Comparison of ENCODE assay signal across 32 cellular contexts in genomic region chr14:23547924-23548323, GRCh38. TPM values are rescaled to one million over a fixed set of nuclear protein-coding genes. Genes with fewer than 3 reads are reported as not detected.
DNase-seq lines count a peak whose midpoint lies in the region; ATAC-seq, FAIRE-seq and TF ChIP-seq lines count a peak whose summit lies in the region.
"Had no signal": no experiment of that assay in that cellular context is flagged by ENCODE, and none has a peak within 500 bp of the region (broad histone marks: within the 10 kb centered on the region; RNA-seq: fewer than 3 reads in every experiment).

No MANE protein-coding gene starts in this region.

- peaks cover 17% of the 10 kb centered on the region for H3K4me1 Mint-ChIP-seq in astrocyte (ENCODE audit: low read depth, unreplicated experiment)

- H3K27me3 ChIP-seq in HUES6 (ENCODE audit: control insufficient read depth, insufficient read depth, low read length) (no peaks in the 10 kb centered on the region; the same call in 1 of the 2 replicates), astrocyte (ENCODE audit: insufficient read depth, low read length) (no peaks in the 10 kb centered on the region), smooth muscle cell (ENCODE audit: low read depth) (no peaks in the 10 kb centered on the region)
- H3K27me3 ChIP-seq: adrenal gland, BE2C had no signal

- H3F3A ChIP-seq in smooth muscle cell (ENCODE audit: low read depth), result peaks cover 6% of the 10 kb centered on the region

- H3K36me3 Mint-ChIP-seq in astrocyte (ENCODE audit: low read depth, unreplicated experiment), result peaks cover 9% of the 10 kb centered on the region
- H3K36me3 Mint-ChIP-seq: activated CD8-positive, alpha-beta memory T cell treated with anti-CD3 and anti-CD28 coated beads, Interleukin-2, amount 10 ng/mL, durations not matched to agents 7 days and 5 days; memory B cell; T-cell had no signal

- H2AFZ ChIP-seq in astrocyte (ENCODE audit: low read depth, low read length), result no peak overlapping the region
- H2AFZ ChIP-seq in smooth muscle cell (ENCODE audit: low read depth), result no peak overlapping the region

- peaks cover 2% of the 10 kb centered on the region for H3K9me3 Mint-ChIP-seq in astrocyte (ENCODE audit: unreplicated experiment)
- H3K9me3 Mint-ChIP-seq: activated B cell treated with CpG ODN at 0.5 μM for 24 hours, brain, memory B cell, T-cell had no signal

- WGBS in smooth muscle cell (ENCODE audit: low lambda C conversion rate), result 64% methylated on average over 2 of the region's 2 CpGs

- DNase-seq in astrocyte (ENCODE audit: low read depth), result no peak
- DNase-seq in kidney, result no peak
- DNase-seq in smooth muscle cell (lab: John Stamatoyannopoulos, UW; ENCODE audit: unreplicated experiment), result no peak
- no peak for DNase-seq in left ventricle myocardium superior
- DNase-seq in NCI-H1417 (lab: John Stamatoyannopoulos, UW), result no peak
- DNase-seq in H54 (ENCODE audit: insufficient read length, low spot score), result no peak
- no peak for DNase-seq in OCI-M2 (lab: John Stamatoyannopoulos, UW; ENCODE audit: unreplicated experiment)
- DNase-seq: activated B cell treated with CpG ODN at 0.5 μM for 24 hours; activated CD8-positive, alpha-beta memory T cell treated with anti-CD3 and anti-CD28 coated beads, Interleukin-2, amount 10 ng/mL, durations not matched to agents 7 days and 5 days; activated gamma-delta T cell treated with Interleukin-2 at 50 U/mL for 16 hours; activated T-cell treated with anti-CD3 and anti-CD28 coated beads, Interleukin-2, amount 50 U/mL, for 48 hours; BE2C; DMS 273 treated with DMSO at 0.1 percent for 48 hours; effector CD4-positive, alpha-beta T cell; NCI-H1092; NCI-H187; NCI-H510A treated with DMSO at 0.1 percent for 48 hours; stimulated activated CD4-positive, alpha-beta T cell treated with anti-CD3 and anti-CD28 coated beads, Interleukin-4, amount 100 ng/mL, for 4 hours; T-cell; transverse colon had no signal

- ATAC-seq in left ventricle myocardium superior, result no peak
- ATAC-seq: activated CD8-positive, alpha-beta memory T cell treated with anti-CD3 and anti-CD28 coated beads, Interleukin-2, amount 10 ng/mL, durations not matched to agents 7 days and 5 days; left lobe of liver; sciatic nerve; T-cell had no signal

- H3K27ac Mint-ChIP-seq in astrocyte (ENCODE audit: unreplicated experiment), result no peak overlapping the region
- H3K27ac Mint-ChIP-seq: activated B cell treated with CpG ODN at 0.5 μM for 24 hours; activated CD8-positive, alpha-beta memory T cell treated with anti-CD3 and anti-CD28 coated beads, Interleukin-2, amount 10 ng/mL, durations not matched to agents 7 days and 5 days; brain; memory B cell; T-cell had no signal

- H3K9ac ChIP-seq in HUES6 (ENCODE audit: low read length) (peak overlapping the region; percentile 63), astrocyte (ENCODE audit: low read length) (peak overlapping the region; percentile 57), kidney (ENCODE audit: low read length in 2 of 2) (peak overlapping the region in 1 of 2 donors; percentile 4), smooth muscle cell (ENCODE audit: low read depth) (peak overlapping the region; percentile 65)

- TF ChIP-seq POLR2A in H54 (IDR thresholded peaks at IDR 0.05; ENCODE audit: low read depth, low read length), result no peak

- peak overlapping the region; percentile 91 for H3K4me3 ChIP-seq in HUES6 (ENCODE audit: low read depth, low read length)
- H3K4me3 ChIP-seq in astrocyte (ENCODE audit: insufficient read depth, low read depth, low read length), result no peak overlapping the region
- H3K4me3 ChIP-seq in kidney (ENCODE audit: low read length in 2 of 2), result no peak overlapping the region
- H3K4me3 ChIP-seq in smooth muscle cell, result no peak overlapping the region
- H3K4me3 ChIP-seq: adrenal gland, K562, prostate gland, SJSA1, transverse colon had no signal

- TF ChIP-seq CTCF in astrocyte (IDR thresholded peaks at IDR 0.05; ENCODE audit: insufficient read depth, low read depth, low read length) (no peak), kidney (IDR thresholded peaks at IDR 0.05; ENCODE audit: borderline replicate concordance, extremely low read depth, insufficient read depth) (no peak), smooth muscle cell (IDR thresholded peaks at IDR 0.05; ENCODE audit: borderline replicate concordance, insufficient read depth, poor library complexity, severe bottlenecking) (no peak)

- no peak for FAIRE-seq in astrocyte (lab: Jason Lieb, UNC)
- no peak for FAIRE-seq in kidney (lab: Jason Lieb, UNC)
- FAIRE-seq in H54 (lab: Jason Lieb, UNC), result no peak
- FAIRE-seq: GM12891, K562 had no signal

- H3K4me3 Mint-ChIP-seq in astrocyte (ENCODE audit: unreplicated experiment), result no peak overlapping the region
- H3K4me3 Mint-ChIP-seq: activated B cell treated with CpG ODN at 0.5 μM for 24 hours; activated CD8-positive, alpha-beta memory T cell treated with anti-CD3 and anti-CD28 coated beads, Interleukin-2, amount 10 ng/mL, durations not matched to agents 7 days and 5 days; brain; memory B cell; T-cell had no signal

- H3K9me3 ChIP-seq in HUES6 (ENCODE audit: control insufficient read depth, insufficient read depth, low read depth, low read length) (no peaks in the 10 kb centered on the region), astrocyte (ENCODE audit: insufficient read depth, low read depth, low read length) (no peaks in the 10 kb centered on the region), kidney (ENCODE audit: control insufficient read depth in 1 of 2, low read length in 2 of 2) (no peaks in the 10 kb centered on the region), smooth muscle cell (replicated peaks; ENCODE audit: low read depth) (no peaks in the 10 kb centered on the region)
- H3K9me3 ChIP-seq: adrenal gland, BE2C, prostate gland, SJSA1, transverse colon had no signal

- H4K20me1 ChIP-seq in astrocyte (ENCODE audit: insufficient read depth, low read length) (no peaks in the 10 kb centered on the region), smooth muscle cell (ENCODE audit: low read depth) (no peaks in the 10 kb centered on the region)

- H3K4me1 ChIP-seq in HUES6 (ENCODE audit: control insufficient read depth, insufficient read depth, low read length) (peaks cover 71% of the 10 kb centered on the region), astrocyte (ENCODE audit: insufficient read depth, low read length) (peaks cover 20% of the 10 kb centered on the region), kidney (ENCODE audit: control insufficient read depth in 1 of 2, insufficient read depth in 1 of 2, low read depth in 1 of 2, low read length in 2 of 2) (peaks cover 17 to 23% of the 10 kb centered on the region in 2 donors), smooth muscle cell (ENCODE audit: low read depth) (peaks cover 36% of the 10 kb centered on the region)
- H3K4me1 ChIP-seq: prostate gland had no signal

- H3K79me2 ChIP-seq in astrocyte (ENCODE audit: insufficient read depth, low read length) (peaks cover 5% of the 10 kb centered on the region), smooth muscle cell (ENCODE audit: low read depth) (no peaks in the 10 kb centered on the region)

- H3K27me3 Mint-ChIP-seq in astrocyte (ENCODE audit: low read depth, unreplicated experiment), result no peaks in the 10 kb centered on the region
- H3K27me3 Mint-ChIP-seq: activated B cell treated with CpG ODN at 0.5 μM for 24 hours; activated CD8-positive, alpha-beta memory T cell treated with anti-CD3 and anti-CD28 coated beads, Interleukin-2, amount 10 ng/mL, durations not matched to agents 7 days and 5 days; brain; memory B cell; T-cell had no signal

- H3K36me3 ChIP-seq in HUES6 (ENCODE audit: control insufficient read depth, insufficient read depth, low read length) (peaks cover 5% of the 10 kb centered on the region; the same call in 1 of the 2 replicates), astrocyte (ENCODE audit: insufficient read depth, low read length) (no peaks in the 10 kb centered on the region), kidney (ENCODE audit: control insufficient read depth in 1 of 2, insufficient read depth in 2 of 2, low read length in 2 of 2) (no peaks in the 10 kb centered on the region), smooth muscle cell (ENCODE audit: low read depth) (no peaks in the 10 kb centered on the region)
- H3K36me3 ChIP-seq: adrenal gland, BE2C, prostate gland, SJSA1, transverse colon had no signal

- peak overlapping the region; percentile 98 for H3K4me2 ChIP-seq in astrocyte (ENCODE audit: low read length)
- peak overlapping the region; percentile 64 for H3K4me2 ChIP-seq in smooth muscle cell

- intact Hi-C loops in kidney (cut with DNase I) (no loop called here), left ventricle myocardium superior (cut with micrococcal nuclease) (no loop called here)

- H3K27ac ChIP-seq in HUES6 (ENCODE audit: low read depth, low read length) (peak overlapping the region; percentile 24; the same call in 1 of the 2 replicates), astrocyte (ENCODE audit: low read depth, low read length) (peak overlapping the region; percentile 74), kidney (ENCODE audit: low read depth in 2 of 2, low read length in 2 of 2) (peak overlapping the region; percentile 56 to 58), smooth muscle cell (ENCODE audit: low read depth) (peak overlapping the region; percentile 83)
- H3K27ac ChIP-seq: prostate gland, RWPE1, SJSA1, transverse colon had no signal

RNA-seq across cellular contexts. Expression of gene ZFHX2, which starts 3.6 kb away (rescaled TPM):
- 27.3 TPM in 2 replicates for total RNA-seq in astrocyte
- total RNA-seq in kidney, result 4.9 TPM
- polyA plus RNA-seq in kidney (ENCODE audit: insufficient read depth, low read depth, low replicate concordance), result 6.1 TPM
- total RNA-seq in smooth muscle cell, result 0.13 and 0.27 TPM in 2 replicates
- polyA plus RNA-seq in smooth muscle cell, result 1.4 and 1.6 TPM in 2 replicates
- total RNA-seq in left ventricle myocardium superior, result 1.0 TPM
- total RNA-seq: SJSA1 had no signal

RNA-seq across cellular contexts. Expression of gene THTPA, which starts 8.1 kb away (rescaled TPM):
- total RNA-seq in astrocyte (6.8 and 8.1 TPM in 2 replicates), kidney (24.4 TPM), smooth muscle cell (5.7 and 10.2 TPM in 2 replicates), left ventricle myocardium superior (20.2 TPM)
- polyA plus RNA-seq in kidney (ENCODE audit: insufficient read depth, low read depth, low replicate concordance) (38.4 TPM), smooth muscle cell (6.1 and 7.3 TPM in 2 replicates)

RNA-seq across cellular contexts. Expression of gene AP1G2, which starts 19.7 kb away (rescaled TPM):
- 73.6 and 80.9 TPM in 2 replicates for total RNA-seq in astrocyte
- 123 TPM for total RNA-seq in kidney
- polyA plus RNA-seq in kidney (ENCODE audit: insufficient read depth, low read depth, low replicate concordance), result 56.7 TPM
- 45.4 and 59.3 TPM in 2 replicates for total RNA-seq in smooth muscle cell
- polyA plus RNA-seq in smooth muscle cell, result 62.4 and 109 TPM in 2 replicates
- total RNA-seq in left ventricle myocardium superior, result 15.5 TPM

RNA-seq across cellular contexts. Expression of gene JPH4, which starts 30.7 kb away (rescaled TPM):
- total RNA-seq in astrocyte, result 0.87 and 1.1 TPM in 2 replicates
- 7.0 TPM for total RNA-seq in kidney
- 3.6 TPM for polyA plus RNA-seq in kidney (ENCODE audit: insufficient read depth, low read depth, low replicate concordance)
- 0.54 and 2.4 TPM in 2 replicates for total RNA-seq in smooth muscle cell
- not detected in 2 replicates for polyA plus RNA-seq in smooth muscle cell
- 0.22 TPM for total RNA-seq in left ventricle myocardium superior
- total RNA-seq: OCI-LY7, SJSA1 had no signal

Comparison
In these comparisons a context has a peak if more than half of its experiments do, and no peak if none do; other contexts are left out.
1. H3K27ac ChIP-seq: peak in every context shown above with its lines; median percentile 83 in smooth muscle cell; 74 in astrocyte; 57 in kidney; 24 in HUES6.